Comparison of ENCODE assay signal across 8 cellular contexts in genomic region chr3:44323341-44323955, GRCh38. TPM values are rescaled to one million over a fixed set of nuclear protein-coding genes. Genes with fewer than 3 reads are reported as not detected.
DNase-seq lines count a peak whose midpoint lies in the region; ATAC-seq and TF ChIP-seq lines count a peak whose summit lies in the region.

No MANE protein-coding gene starts in this region.

- H3K4me1 Mint-ChIP-seq in activated naive CD8-positive, alpha-beta T cell treated with anti-CD3 and anti-CD28 coated beads, Interleukin-2, amount 50 U/mL, for 24 hours, result no peaks in the 10 kb centered on the region

- peak; percentile 69 for DNase-seq in DMS53 (lab: John Stamatoyannopoulos, UW)
- no peak for DNase-seq in RWPE2 (ENCODE audit: low spot score)
- DNase-seq in activated naive CD8-positive, alpha-beta T cell treated with anti-CD3 and anti-CD28 coated beads, Interleukin-2, amount 50 U/mL, for 24 hours, result peak; percentile 57
- DNase-seq in heart right ventricle, result peak; percentile 21 to 69
- DNase-seq in retina, result peak; percentile 19

- intact Hi-C loops in heart right ventricle (cut with DNase I), result loop anchor here in 6 of 10 donors (2.0 to 10.0 kb wide), 8 partner anchors 151 to 601 kb away; partner anchors contain the start of gene ZNF445 (in 3 of the 6)

- ATAC-seq in RWPE2 (ENCODE audit: low read depth) (peak; percentile 46; the same call in 1 of the 3 replicates), heart right ventricle (peak in 3 of 8 donors; percentile 33 to 48 (median 45)), HG02571 (IDR thresholded peaks at IDR 0.05; ENCODE audit: unreplicated experiment) (no peak), HG03565 (IDR thresholded peaks at IDR 0.05; ENCODE audit: unreplicated experiment) (no peak)
- ATAC-seq in activated naive CD8-positive, alpha-beta T cell treated with anti-CD3 and anti-CD28 coated beads, Interleukin-2, amount 50 U/mL, for 24 hours, result no peak

- H3K4me3 ChIP-seq in RWPE2 (ENCODE audit: severe bottlenecking), result no peak overlapping the region
- H3K4me3 ChIP-seq in heart right ventricle, result no peak overlapping the region

- H3K27me3 Mint-ChIP-seq in activated naive CD8-positive, alpha-beta T cell treated with anti-CD3 and anti-CD28 coated beads, Interleukin-2, amount 50 U/mL, for 24 hours, result peaks cover 3% of the 10 kb centered on the region

- WGBS in heart right ventricle, 2 donors, result 5 to 6% methylated on average over 4 of the region's 4 CpGs

- TF ChIP-seq CTCF in LNCAP (IDR thresholded peaks at IDR 0.05), result peak; percentile 91
- TF ChIP-seq CTCF in RWPE2 (IDR thresholded peaks at IDR 0.05; ENCODE audit: poor library complexity, severe bottlenecking), result peak; percentile 95
- TF ChIP-seq CTCF in heart right ventricle (IDR thresholded peaks at IDR 0.05), result peak; percentile 64 to 88 (median 79)

- H3K27me3 ChIP-seq in RWPE2 (ENCODE audit: insufficient read depth, poor library complexity, severe bottlenecking) (no peaks in the 10 kb centered on the region), heart right ventricle (peaks cover 0 to 4% (median 0%) of the 10 kb centered on the region in 7 donors)

- H3K36me3 ChIP-seq in RWPE2 (ENCODE audit: low read depth) (no peaks in the 10 kb centered on the region), heart right ventricle (no peaks in the 10 kb centered on the region)

- H3K4me1 ChIP-seq in RWPE2 (ENCODE audit: insufficient read depth, poor library complexity, severe bottlenecking) (no peaks in the 10 kb centered on the region), heart right ventricle (no peaks in the 10 kb centered on the region)

- H3K36me3 Mint-ChIP-seq in activated naive CD8-positive, alpha-beta T cell treated with anti-CD3 and anti-CD28 coated beads, Interleukin-2, amount 50 U/mL, for 24 hours (ENCODE audit: low read depth), result no peaks in the 10 kb centered on the region

- H3K4me3 Mint-ChIP-seq in activated naive CD8-positive, alpha-beta T cell treated with anti-CD3 and anti-CD28 coated beads, Interleukin-2, amount 50 U/mL, for 24 hours, result no peak overlapping the region

- no peak overlapping the region for H3K27ac ChIP-seq in RWPE2 (ENCODE audit: poor library complexity, severe bottlenecking)
- H3K27ac ChIP-seq in heart right ventricle, result no peak overlapping the region

- H3K27ac Mint-ChIP-seq in activated naive CD8-positive, alpha-beta T cell treated with anti-CD3 and anti-CD28 coated beads, Interleukin-2, amount 50 U/mL, for 24 hours, result no peak overlapping the region

- H3K9me3 Mint-ChIP-seq in activated naive CD8-positive, alpha-beta T cell treated with anti-CD3 and anti-CD28 coated beads, Interleukin-2, amount 50 U/mL, for 24 hours, result no peaks in the 10 kb centered on the region

- H3K9me3 ChIP-seq in RWPE2 (ENCODE audit: severe bottlenecking), result no peaks in the 10 kb centered on the region
- H3K9me3 ChIP-seq in heart right ventricle, result no peaks in the 10 kb centered on the region

RNA-seq across cellular contexts. Expression of gene TCAIM, which starts 15.1 kb away (rescaled TPM):
- 10 to 100 TPM; 22.8 to 43.9 (median 35.3) TPM for total RNA-seq in heart right ventricle
- 10 to 100 TPM; 13.5 to 15.2 TPM for polyA plus RNA-seq in heart right ventricle
